ENCODE assay signal across 8 cellular contexts in the genomic region with DNA sequence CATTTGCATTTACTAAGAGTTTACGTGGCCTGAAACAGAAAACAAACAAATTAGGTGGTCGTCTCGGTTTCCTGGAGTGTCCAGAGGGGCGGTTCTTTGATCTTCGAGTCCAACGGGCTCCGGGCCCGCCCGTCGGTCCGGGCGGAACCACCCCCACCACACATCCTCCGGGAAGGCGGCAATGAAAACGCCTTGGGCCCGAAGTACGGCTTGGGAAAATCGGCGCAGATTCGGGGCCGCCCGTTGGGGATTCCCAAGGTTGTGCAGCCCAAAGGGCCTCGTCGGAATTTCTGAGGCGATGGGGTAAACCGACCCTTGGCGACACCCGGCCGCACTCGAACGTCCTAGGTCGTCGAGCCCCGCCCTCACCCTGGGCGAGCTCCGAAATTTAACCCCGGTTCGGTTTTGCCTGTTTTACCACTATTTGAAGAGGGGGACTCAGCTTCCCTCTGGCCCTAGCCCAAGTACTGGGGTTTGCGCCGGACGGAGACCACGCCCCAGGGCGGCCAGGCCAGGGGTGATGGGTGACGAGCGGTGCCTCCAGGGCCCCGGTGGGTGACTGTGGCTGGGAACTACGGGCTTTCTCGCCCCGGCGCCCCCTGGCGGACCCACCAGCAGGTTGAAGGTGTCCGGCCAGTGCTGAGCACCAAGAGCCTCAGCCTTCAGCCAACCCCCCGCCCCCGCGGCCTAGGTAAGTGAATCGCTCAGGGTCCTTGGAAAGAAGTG. TPM values are rescaled to one million over a fixed set of nuclear protein-coding genes. Genes with fewer than 3 reads are reported as not detected.
DNase-seq lines count a peak whose midpoint lies in the region; ATAC-seq and TF ChIP-seq lines count a peak whose summit lies in the region.

No MANE protein-coding gene starts in this region.

- peak overlapping the region; percentile 80 to 95 (median 90) for H3K4me3 Mint-ChIP-seq in IgD-negative memory B cell
- H3K4me3 Mint-ChIP-seq in activated T-cell treated with anti-CD3 and anti-CD28 coated beads, Interleukin-2, amount 50 U/mL, for 24 hours = peak overlapping the region; percentile 74
- peak overlapping the region in 2 of 3 experiments; percentile 16 to 30 for H3K4me3 Mint-ChIP-seq in nephron
- peak overlapping the region; percentile 78 for H3K4me3 Mint-ChIP-seq in stimulated activated naive CD8-positive, alpha-beta T cell treated with anti-CD3 and anti-CD28 coated beads, Interleukin-15, Interleukin-2, amounts not matched to agents 100 ng/mL and 50 ng/mL, for 24 hours

- H3K27ac Mint-ChIP-seq in IgD-negative memory B cell (peak overlapping the region; percentile 88 to 96 (median 94)), nephron (no peak overlapping the region)
- peak overlapping the region; percentile 77 for H3K27ac Mint-ChIP-seq in activated T-cell treated with anti-CD3 and anti-CD28 coated beads, Interleukin-2, amount 50 U/mL, for 24 hours
- peak overlapping the region; percentile 67 for H3K27ac Mint-ChIP-seq in stimulated activated naive CD8-positive, alpha-beta T cell treated with anti-CD3 and anti-CD28 coated beads, Interleukin-15, Interleukin-2, amounts not matched to agents 100 ng/mL and 50 ng/mL, for 24 hours

- peak; percentile 41 for DNase-seq in DMS53 treated with DMSO at 0.1 percent for 48 hours (lab: John Stamatoyannopoulos, UW; ENCODE audit: unreplicated experiment)
- peak; percentile 87 for DNase-seq in activated T-cell treated with anti-CD3 and anti-CD28 coated beads, Interleukin-2, amount 50 U/mL, for 24 hours
- peak; percentile 67 for DNase-seq in fibroblast of gingiva (ENCODE audit: low read depth)
- DNase-seq in dedifferentiated amniotic fluid mesenchymal stem cell (ENCODE audit: extremely low spot score) = no peak

- H3K4me1 Mint-ChIP-seq in IgD-negative memory B cell (peaks cover 14 to 25% (median 18%) of the 10 kb centered on the region in 3 donors), nephron (no peaks in the 10 kb centered on the region)
- peaks cover 37% of the 10 kb centered on the region for H3K4me1 Mint-ChIP-seq in activated T-cell treated with anti-CD3 and anti-CD28 coated beads, Interleukin-2, amount 50 U/mL, for 24 hours (ENCODE audit: low read depth)
- H3K4me1 Mint-ChIP-seq in stimulated activated naive CD8-positive, alpha-beta T cell treated with anti-CD3 and anti-CD28 coated beads, Interleukin-15, Interleukin-2, amounts not matched to agents 100 ng/mL and 50 ng/mL, for 24 hours (ENCODE audit: low read depth) = peaks cover 37% of the 10 kb centered on the region

- no peaks in the 10 kb centered on the region for H3K36me3 Mint-ChIP-seq in IgD-negative memory B cell
- peaks cover 50% of the 10 kb centered on the region for H3K36me3 Mint-ChIP-seq in activated T-cell treated with anti-CD3 and anti-CD28 coated beads, Interleukin-2, amount 50 U/mL, for 24 hours (ENCODE audit: low read depth)
- H3K36me3 Mint-ChIP-seq in nephron (ENCODE audit: low read depth) = peaks cover 53% of the 10 kb centered on the region
- H3K36me3 Mint-ChIP-seq in stimulated activated naive CD8-positive, alpha-beta T cell treated with anti-CD3 and anti-CD28 coated beads, Interleukin-15, Interleukin-2, amounts not matched to agents 100 ng/mL and 50 ng/mL, for 24 hours (ENCODE audit: low read depth) = peaks cover 36% of the 10 kb centered on the region

- no peaks in the 10 kb centered on the region for H3K9me3 Mint-ChIP-seq in IgD-negative memory B cell
- no peaks in the 10 kb centered on the region for H3K9me3 Mint-ChIP-seq in activated T-cell treated with anti-CD3 and anti-CD28 coated beads, Interleukin-2, amount 50 U/mL, for 24 hours
- H3K9me3 Mint-ChIP-seq in nephron = no peaks in the 10 kb centered on the region
- no peaks in the 10 kb centered on the region for H3K9me3 Mint-ChIP-seq in stimulated activated naive CD8-positive, alpha-beta T cell treated with anti-CD3 and anti-CD28 coated beads, Interleukin-15, Interleukin-2, amounts not matched to agents 100 ng/mL and 50 ng/mL, for 24 hours

- no peak for TF ChIP-seq CTCF in nephron (IDR thresholded peaks at IDR 0.05; ENCODE audit: unreplicated experiment in 3 of 3)

- ATAC-seq in GM21447 (IDR thresholded peaks at IDR 0.05; ENCODE audit: unreplicated experiment) = peak; percentile 66

- H3K27me3 Mint-ChIP-seq in IgD-negative memory B cell = no peaks in the 10 kb centered on the region
- H3K27me3 Mint-ChIP-seq in activated T-cell treated with anti-CD3 and anti-CD28 coated beads, Interleukin-2, amount 50 U/mL, for 24 hours = no peaks in the 10 kb centered on the region
- no peaks in the 10 kb centered on the region for H3K27me3 Mint-ChIP-seq in nephron (ENCODE audit: low read depth)
- H3K27me3 Mint-ChIP-seq in stimulated activated naive CD8-positive, alpha-beta T cell treated with anti-CD3 and anti-CD28 coated beads, Interleukin-15, Interleukin-2, amounts not matched to agents 100 ng/mL and 50 ng/mL, for 24 hours = no peaks in the 10 kb centered on the region

RNA-seq across cellular contexts. Expression of gene CFAP53, which starts 1.9 kb away (rescaled TPM):
- polyA plus RNA-seq in IgD-negative memory B cell = not detected

RNA-seq across cellular contexts. Expression of gene MBD1, which starts 13.1 kb away (rescaled TPM):
- 42.6 TPM for polyA plus RNA-seq in IgD-negative memory B cell

RNA-seq across cellular contexts. Expression of gene CXXC1, which starts 19.3 kb away (rescaled TPM):
- 98.6 TPM for polyA plus RNA-seq in IgD-negative memory B cell

Comparison
In these comparisons a context has a peak if more than half of its experiments do, and no peak if none do; other contexts are left out.
1. H3K27ac Mint-ChIP-seq: peak in IgD-negative memory B cell (3 of 3), activated T-cell treated with anti-CD3 and anti-CD28 coated beads, Interleukin-2, amount 50 U/mL, for 24 hours (single experiment) and stimulated activated naive CD8-positive, alpha-beta T cell treated with anti-CD3 and anti-CD28 coated beads, Interleukin-15, Interleukin-2, amounts not matched to agents 100 ng/mL and 50 ng/mL, for 24 hours (single experiment); none in nephron (0 of 3).
2. H3K4me3 Mint-ChIP-seq: peak in every context shown above with its lines; median percentile 90 in IgD-negative memory B cell; 78 in stimulated activated naive CD8-positive, alpha-beta T cell treated with anti-CD3 and anti-CD28 coated beads, Interleukin-15, Interleukin-2, amounts not matched to agents 100 ng/mL and 50 ng/mL, for 24 hours; 74 in activated T-cell treated with anti-CD3 and anti-CD28 coated beads, Interleukin-2, amount 50 U/mL, for 24 hours; 23 in nephron.